ENCODE assay signal across 8 cellular contexts in the genomic region with DNA sequence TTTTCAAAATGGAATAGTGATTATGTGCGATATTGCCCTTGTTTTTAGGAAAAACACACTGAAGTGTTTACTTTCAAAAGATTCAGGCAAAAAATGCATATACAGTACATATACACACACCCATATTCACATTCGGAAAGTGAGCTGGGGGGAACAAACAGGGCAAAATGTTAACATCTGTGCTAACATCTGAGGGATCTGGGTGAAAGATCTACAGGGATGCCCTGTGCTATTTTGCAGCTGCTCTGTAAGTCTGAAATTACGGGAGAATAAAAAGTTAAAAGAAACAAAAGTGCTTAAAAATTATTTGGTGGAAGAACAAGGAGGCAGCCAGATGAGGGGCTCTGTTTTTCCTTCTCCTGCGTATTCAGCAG. TPM values are rescaled to one million over a fixed set of nuclear protein-coding genes. Genes with fewer than 3 reads are reported as not detected.
DNase-seq lines count a peak whose midpoint lies in the region; ATAC-seq, FAIRE-seq and TF ChIP-seq lines count a peak whose summit lies in the region.

No MANE protein-coding gene starts in this region.

- H3K4me3 Mint-ChIP-seq in T-cell: peak overlapping the region; percentile 43 to 60 (median 56)

- ATAC-seq in T-cell (replicated peaks in 1 of 4) (no peak), psoas muscle (no peak)

- H3K4me1 ChIP-seq in ES-I3 (ENCODE audit: insufficient read depth, low read length): peaks cover 10% of the 10 kb centered on the region
- H3K4me1 ChIP-seq in psoas muscle: peaks cover 60% of the 10 kb centered on the region

- peak overlapping the region in 1 of 2 donors; percentile 52 for H3K27ac Mint-ChIP-seq in T-cell

- H3K27me3 Mint-ChIP-seq in T-cell: peaks cover 24 to 38% of the 10 kb centered on the region in 2 donors

- intact Hi-C loops in psoas muscle (cut with DNase I): loop anchor here in 1 of 2 donors (5.0 to 10.0 kb wide), 2 partner anchors 275 to 482 kb away; a partner anchor contains a TSS

- H3K4me3 ChIP-seq in foreskin fibroblast (ENCODE audit: low read depth in 1 of 2, low read length in 2 of 2) (peak overlapping the region; percentile 67 to 86), psoas muscle (peak overlapping the region; percentile 99)

- H3K27ac ChIP-seq in psoas muscle: peak overlapping the region; percentile 100

- POLR2A ChIA-PET in T-cell (lab: Charles Lee): no interaction called here

- no peaks in the 10 kb centered on the region for H3K9me3 ChIP-seq in ES-I3 (ENCODE audit: control insufficient read depth, insufficient read depth, low read length)
- no peaks in the 10 kb centered on the region for H3K9me3 ChIP-seq in psoas muscle

- H3K27me3 ChIP-seq in psoas muscle (ENCODE audit: insufficient read depth in 3 of 3, low read length in 2 of 3): no peaks in the 10 kb centered on the region

- H3K36me3 ChIP-seq in ES-I3 (ENCODE audit: insufficient read depth, low read length) (no peaks in the 10 kb centered on the region; the same call in 1 of the 2 replicates), psoas muscle (ENCODE audit: insufficient read depth in 1 of 2, low read depth in 1 of 2) (peaks cover 0 to 26% of the 10 kb centered on the region in 2 donors)

- no peak for TF ChIP-seq CTCF in foreskin fibroblast (IDR thresholded peaks at IDR 0.05; ENCODE audit: low read depth, low read length)
- no peak for TF ChIP-seq CTCF in psoas muscle (IDR thresholded peaks at IDR 0.05)

- FAIRE-seq in frontal cortex (lab: Jason Lieb, UNC): no peak

- H3K36me3 Mint-ChIP-seq in T-cell: no peaks in the 10 kb centered on the region

- H3K9me3 Mint-ChIP-seq in T-cell: no peaks in the 10 kb centered on the region

- CTCF ChIA-PET in T-cell (lab: Charles Lee): no interaction called here

- H3K4me1 Mint-ChIP-seq in T-cell: peaks cover 5 to 7% (median 6%) of the 10 kb centered on the region in 3 donors

- DNase-seq in T-cell (no peak), foreskin fibroblast (no peak), psoas muscle (no peak), T1000 (lab: John Stamatoyannopoulos, UW) (no peak), NAMALWA (ENCODE audit: low spot score) (no peak), cortex of kidney (lab: John Stamatoyannopoulos, UW) (no peak), frontal cortex (ENCODE audit: low spot score in 2 of 2) (no peak)

- H3K9ac ChIP-seq in ES-I3 (ENCODE audit: low read depth, low read length): peak overlapping the region; percentile 81; the same call in 1 of the 2 replicates

- WGBS in psoas muscle, 3 donors: 12 to 19% (median 14%) methylated on average over 4 of the region's 4 CpGs

RNA-seq across cellular contexts. Expression of a gene that starts 0.9 kb away (rescaled TPM):
- total RNA-seq in T-cell (1 to 10 TPM; 5.1 to 9.0 (median 5.3) TPM), psoas muscle (100 to 1,000 TPM; 422 to 713 (median 508) TPM), frontal cortex (63.6 TPM)
- 100 to 1,000 TPM; 374 to 415 (median 394) TPM for polyA plus RNA-seq in psoas muscle

RNA-seq across cellular contexts. Expression of a gene that starts 31.2 kb away (rescaled TPM):
- total RNA-seq in T-cell: not detected
- not detected for total RNA-seq in psoas muscle
- not detected for polyA plus RNA-seq in psoas muscle
- not detected for total RNA-seq in frontal cortex

RNA-seq across cellular contexts. Expression of a gene that starts 51.9 kb away (rescaled TPM):
- total RNA-seq in T-cell (not detected), psoas muscle (not detected), frontal cortex (not detected)
- not detected for polyA plus RNA-seq in psoas muscle
